8 cellular contexts compared by ENCODE assay signal in genomic region chr1:180912211-180912800, GRCh38. TPM values are rescaled to one million over a fixed set of nuclear protein-coding genes. Genes with fewer than 3 reads are reported as not detected.
DNase-seq lines count a peak whose midpoint lies in the region; ATAC-seq and TF ChIP-seq lines count a peak whose summit lies in the region.

No MANE protein-coding gene starts in this region.

- H3K36me3 ChIP-seq in HUES64 (ENCODE audit: insufficient read depth, low read length), result no peaks in the 10 kb centered on the region
- no peaks in the 10 kb centered on the region for H3K36me3 ChIP-seq in ectodermal cell (ENCODE audit: control insufficient read depth, insufficient read depth, low read length)

- H3K4me3 ChIP-seq in HUES64 (ENCODE audit: low read length) (peak overlapping the region; percentile 62), ectodermal cell (ENCODE audit: insufficient read depth, low read depth, low read length) (peak overlapping the region; percentile 48)

- H3K4me1 ChIP-seq in HUES64 (ENCODE audit: insufficient read depth, low read length) (no peaks in the 10 kb centered on the region), ectodermal cell (ENCODE audit: control insufficient read depth, insufficient read depth, low read length) (no peaks in the 10 kb centered on the region)

- H3K27ac ChIP-seq in HUES64 (ENCODE audit: low read depth, low read length) (no peak overlapping the region), ectodermal cell (ENCODE audit: insufficient read depth, low read depth, low read length, poor library complexity, severe bottlenecking) (no peak overlapping the region)

- H3K27me3 Mint-ChIP-seq in memory B cell, result peaks cover 7% of the 10 kb centered on the region
- peaks cover 35% of the 10 kb centered on the region for H3K27me3 Mint-ChIP-seq in type B pancreatic cell

- peak; percentile 46 for DNase-seq in Daoy (ENCODE audit: low read depth)
- no peak for DNase-seq in memory B cell (ENCODE audit: low spot score in 2 of 2)
- no peak for DNase-seq in type B pancreatic cell (ENCODE audit: extremely low spot score, unreplicated experiment)
- DNase-seq in stimulated activated CD8-positive, alpha-beta memory T cell treated with anti-CD3 and anti-CD28 coated beads, Interleukin-4, amount 100 ng/mL, for 48 hours, result no peak
- no peak for DNase-seq in HT-29 (ENCODE audit: low spot score)

- peaks cover 38% of the 10 kb centered on the region for H3K27me3 ChIP-seq in HUES64 (ENCODE audit: insufficient read depth, low read length)
- peaks cover 35% of the 10 kb centered on the region for H3K27me3 ChIP-seq in ectodermal cell (ENCODE audit: control insufficient read depth, insufficient read depth, low read length, poor library complexity, severe bottlenecking)

- H3K4me1 Mint-ChIP-seq in memory B cell (peaks cover 6% of the 10 kb centered on the region), type B pancreatic cell (ENCODE audit: unreplicated experiment) (peaks cover 15% of the 10 kb centered on the region)

- no peaks in the 10 kb centered on the region for H3K9me3 ChIP-seq in HUES64 (ENCODE audit: insufficient read depth, low read depth, low read length)
- no peaks in the 10 kb centered on the region for H3K9me3 ChIP-seq in ectodermal cell (ENCODE audit: control insufficient read depth, low read length)

- peak overlapping the region; percentile 34 for H3K4me3 Mint-ChIP-seq in memory B cell
- peak overlapping the region; percentile 81 for H3K4me3 Mint-ChIP-seq in type B pancreatic cell

- ATAC-seq in memory B cell (ENCODE audit: low read depth) (no peak), HG02840 (IDR thresholded peaks at IDR 0.05; ENCODE audit: low FRiP score, unreplicated experiment) (no peak)

- no peak for TF ChIP-seq CTCF in type B pancreatic cell (conservative IDR thresholded peaks at IDR 0.05)

- under 1% methylated on average over 71 of the region's 71 CpGs for WGBS in HUES64
- 1% methylated on average over 71 of the region's 71 CpGs for WGBS in ectodermal cell, 2 experiments

- H3K27ac Mint-ChIP-seq in memory B cell (no peak overlapping the region), type B pancreatic cell (peak overlapping the region; percentile 83)

- peak overlapping the region; percentile 71 for H3K9ac ChIP-seq in HUES64 (ENCODE audit: low read depth, low read length)

- H3K9me3 Mint-ChIP-seq in memory B cell, result no peaks in the 10 kb centered on the region
- H3K9me3 Mint-ChIP-seq in type B pancreatic cell, result no peaks in the 10 kb centered on the region

- H3K36me3 Mint-ChIP-seq in memory B cell (no peaks in the 10 kb centered on the region), type B pancreatic cell (no peaks in the 10 kb centered on the region)

RNA-seq across cellular contexts. Expression of gene KIAA1614, which starts 0.4 kb away (rescaled TPM):
- 0.48 and 0.57 TPM in 2 replicates for total RNA-seq in Daoy (2014; rRNA removed; shearing (Covaris generic))
- 0.45 TPM for polyA plus RNA-seq in HUES64 (2013, experiment 1 of 2)
- polyA plus RNA-seq in HUES64 (2013, experiment 2 of 2), result 1.6 TPM
- polyA plus RNA-seq in ectodermal cell (2013, experiment 1 of 4), result 1.6 TPM
- 2.3 TPM for polyA plus RNA-seq in ectodermal cell (2013, experiment 2 of 4)
- 1.9 TPM for polyA plus RNA-seq in ectodermal cell (2013, experiment 3 of 4)
- polyA plus RNA-seq in ectodermal cell (2013, experiment 4 of 4), result 1.9 TPM
- 0.31 and 2.9 TPM in 2 replicates for total RNA-seq in type B pancreatic cell (ENCODE audit: low replicate concordance)
- total RNA-seq in HT-29 (2014; rRNA removed; shearing (Covaris generic)), result 0.65 TPM in 1 of 2 replicates, not detected in the other
